Comparison of ENCODE assay signal across 19 cellular contexts in the genomic region with DNA sequence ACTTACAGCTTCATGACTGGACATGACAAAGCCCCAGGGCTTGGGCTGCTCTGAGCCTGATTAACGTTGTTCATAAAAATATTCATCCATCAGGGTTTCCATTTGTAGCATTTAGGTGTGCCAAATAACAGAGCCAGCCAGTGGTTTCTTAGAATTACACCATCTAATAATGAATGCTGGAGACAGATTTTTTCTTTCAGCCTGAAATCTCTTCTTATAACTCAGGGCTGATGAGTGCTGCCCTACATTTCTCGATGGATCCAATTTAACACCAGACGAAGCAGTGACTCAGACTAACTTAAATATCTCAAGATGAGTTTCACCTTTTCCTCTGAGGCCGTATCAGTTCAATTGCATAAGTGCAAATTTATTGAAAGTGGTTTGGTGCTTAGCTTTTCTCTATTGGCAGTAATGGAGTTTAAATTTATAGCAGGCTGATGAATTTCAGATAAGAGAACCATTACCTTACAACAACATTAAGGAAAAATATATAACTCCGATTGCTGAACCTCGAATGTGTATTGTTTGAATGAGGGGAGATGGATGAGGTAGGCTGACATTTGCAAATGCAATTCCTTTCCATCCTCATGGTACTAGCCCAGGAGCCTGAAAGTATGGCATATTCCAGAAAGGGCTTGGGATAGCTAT.
"Had no signal": no experiment of that assay in that cellular context is flagged by ENCODE, and none has a peak within 500 bp of the region (broad histone marks: within the 10 kb centered on the region; RNA-seq: fewer than 3 reads in every experiment).

No MANE protein-coding gene starts in this region.

- H3K9me3 ChIP-seq: body of pancreas, psoas muscle, right lobe of liver, thoracic aorta, upper lobe of right lung had no signal

- H3K36me3 Mint-ChIP-seq: activated naive CD8-positive, alpha-beta T cell had no signal

- H3K4me1 ChIP-seq: body of pancreas, psoas muscle, right lobe of liver, upper lobe of right lung had no signal

- DNase-seq: activated CD4-positive, alpha-beta T cell treated with anti-CD3 and anti-CD28 coated beads, Interleukin-2, amount 50 U/mL, for 48 hours; activated CD4-positive, CD25-positive, alpha-beta regulatory T cell treated with anti-CD3 and anti-CD28 coated beads, Interleukin-2, amount 50 U/mL, for 72 hours; activated effector memory CD4-positive, alpha-beta T cell treated with anti-CD3 and anti-CD28 coated beads, Interleukin-2, amount 50 U/mL, for 16 hours; activated T-cell treated with anti-CD3 and anti-CD28 coated beads, Interleukin-2, amount 50 U/mL, for 4 hours; amniotic stem cell; body of pancreas; hippocampal formation; kidney; left ventricle myocardium superior; psoas muscle; right lobe of liver; stimulated activated naive CD8-positive, alpha-beta T cell treated with anti-CD3 and anti-CD28 coated beads, Interleukin-15, amount 100 ng/mL, for 72 hours; T-helper 9 cell; upper lobe of right lung had no signal

- H3K4me3 ChIP-seq: body of pancreas, coronary artery, psoas muscle, right lobe of liver, thoracic aorta, upper lobe of right lung had no signal

- H3K4me3 Mint-ChIP-seq: activated naive CD8-positive, alpha-beta T cell; activated T-cell treated with anti-CD3 and anti-CD28 coated beads, Interleukin-2, amount 50 U/mL, for 4 hours; central memory CD8-positive, alpha-beta T cell; neural crest cell; stimulated activated naive CD8-positive, alpha-beta T cell treated with anti-CD3 and anti-CD28 coated beads, Interleukin-15, amount 100 ng/mL, for 72 hours had no signal

- ATAC-seq: activated T-cell treated with anti-CD3 and anti-CD28 coated beads, Interleukin-2, amount 50 U/mL, for 4 hours; body of pancreas; left ventricle myocardium superior; psoas muscle; right lobe of liver; stimulated activated naive CD8-positive, alpha-beta T cell treated with anti-CD3 and anti-CD28 coated beads, Interleukin-15, amount 100 ng/mL, for 72 hours; upper lobe of right lung had no signal

- H3K36me3 ChIP-seq: right lobe of liver, thoracic aorta, upper lobe of right lung had no signal

- H3K4me1 Mint-ChIP-seq: central memory CD8-positive, alpha-beta T cell; stimulated activated naive CD8-positive, alpha-beta T cell treated with anti-CD3 and anti-CD28 coated beads, Interleukin-15, amount 100 ng/mL, for 72 hours had no signal

- H3K27ac Mint-ChIP-seq: activated naive CD8-positive, alpha-beta T cell; stimulated activated naive CD8-positive, alpha-beta T cell treated with anti-CD3 and anti-CD28 coated beads, Interleukin-15, amount 100 ng/mL, for 72 hours had no signal

- H3K27me3 Mint-ChIP-seq: central memory CD8-positive, alpha-beta T cell; stimulated activated naive CD8-positive, alpha-beta T cell treated with anti-CD3 and anti-CD28 coated beads, Interleukin-15, amount 100 ng/mL, for 72 hours had no signal

- H3K27me3 ChIP-seq: body of pancreas, right lobe of liver, upper lobe of right lung had no signal

- H3K27ac ChIP-seq: body of pancreas, coronary artery, psoas muscle, right lobe of liver, thoracic aorta, upper lobe of right lung had no signal
